ENCODE assay signal across 32 cellular contexts in genomic region chr13:64900039-64900438, GRCh38.
"Had no signal": no experiment of that assay in that cellular context is flagged by ENCODE, and none has a peak within 500 bp of the region (broad histone marks: within the 10 kb centered on the region; RNA-seq: fewer than 3 reads in every experiment).

No MANE protein-coding gene starts in this region.

- H3K27ac Mint-ChIP-seq: activated CD4-positive, alpha-beta memory T cell treated with anti-CD3 and anti-CD28 coated beads for 36 hours; activated CD4-positive, alpha-beta T cell treated with anti-CD3 and anti-CD28 coated beads for 36 hours; activated CD4-positive, alpha-beta T cell treated with anti-CD3 and anti-CD28 coated beads, Interleukin-2, amount 10 ng/mL, durations not matched to agents 24 days and 14 days; activated CD8-positive, alpha-beta memory T cell treated with anti-CD3 and anti-CD28 coated beads, Interleukin-2, amount 10 ng/mL, durations not matched to agents 7 days and 5 days; activated CD8-positive, alpha-beta T cell treated with anti-CD3 and anti-CD28 coated beads, Interleukin-2, amount 10 ng/mL, durations not matched to agents 7 days and 5 days; activated naive CD4-positive, alpha-beta T cell treated with anti-CD3 and anti-CD28 coated beads for 36 hours; activated naive CD4-positive, alpha-beta T cell treated with anti-CD3 and anti-CD28 coated beads, Interleukin-2, amount 50 U/mL, for 24 hours; activated naive CD8-positive, alpha-beta T cell treated with anti-CD3 and anti-CD28 coated beads for 36 hours; activated naive CD8-positive, alpha-beta T cell treated with anti-CD3 and anti-CD28 coated beads, Interleukin-2, amount 50 U/mL, for 24 hours; activated T-helper 1 cell treated with anti-CD3 and anti-CD28 coated beads, Interleukin-12 subunit alpha, Interleukin-12 subunit beta, Interleukin-2, Interleukin-4 antibody, amounts not matched to agents 30 ng/mL and 10 ng/mL and 1 ng/mL, durations not matched to agents 14 hours and 24 hours and 36 hours; activated T-helper 2 cell treated with anti-CD3 and anti-CD28 coated beads, Interferon-gamma antibody, Interleukin-2, Interleukin-4, amounts not matched to agents 10 μg/mL and 5 μg/mL and 100 μg/mL, durations not matched to agents 14 hours and 24 hours and 36 hours; T-helper 17 cell; T-helper 2 cell treated with Interferon-gamma antibody and Interleukin-4, amounts not matched to agents 5 μg/mL and 100 μg/mL, for 36 hours had no signal

- H3K27ac ChIP-seq: adrenal gland, body of pancreas, colonic mucosa, epithelial cell of prostate, esophagus squamous epithelium, gastroesophageal sphincter had no signal

- H3K4me3 Mint-ChIP-seq: activated CD4-positive, alpha-beta memory T cell treated with anti-CD3 and anti-CD28 coated beads for 36 hours; activated CD4-positive, alpha-beta T cell treated with anti-CD3 and anti-CD28 coated beads for 36 hours; activated CD4-positive, alpha-beta T cell treated with anti-CD3 and anti-CD28 coated beads, Interleukin-2, amount 10 ng/mL, durations not matched to agents 24 days and 14 days; activated CD8-positive, alpha-beta memory T cell treated with anti-CD3 and anti-CD28 coated beads, Interleukin-2, amount 10 ng/mL, durations not matched to agents 7 days and 5 days; activated CD8-positive, alpha-beta T cell treated with anti-CD3 and anti-CD28 coated beads, Interleukin-2, amount 10 ng/mL, durations not matched to agents 7 days and 5 days; activated naive CD4-positive, alpha-beta T cell treated with anti-CD3 and anti-CD28 coated beads for 36 hours; activated naive CD4-positive, alpha-beta T cell treated with anti-CD3 and anti-CD28 coated beads, Interleukin-2, amount 50 U/mL, for 24 hours; activated naive CD8-positive, alpha-beta T cell treated with anti-CD3 and anti-CD28 coated beads for 36 hours; activated naive CD8-positive, alpha-beta T cell treated with anti-CD3 and anti-CD28 coated beads, Interleukin-2, amount 50 U/mL, for 24 hours; activated T-helper 1 cell treated with anti-CD3 and anti-CD28 coated beads, Interleukin-12 subunit alpha, Interleukin-12 subunit beta, Interleukin-2, Interleukin-4 antibody, amounts not matched to agents 30 ng/mL and 10 ng/mL and 1 ng/mL, durations not matched to agents 14 hours and 24 hours and 36 hours; T-helper 17 cell; T-helper 2 cell treated with Interferon-gamma antibody and Interleukin-4, amounts not matched to agents 5 μg/mL and 100 μg/mL, for 36 hours had no signal

- H3K4me1 Mint-ChIP-seq: activated CD4-positive, alpha-beta T cell treated with anti-CD3 and anti-CD28 coated beads for 36 hours; activated CD4-positive, alpha-beta T cell treated with anti-CD3 and anti-CD28 coated beads, Interleukin-2, amount 10 ng/mL, durations not matched to agents 24 days and 14 days; activated CD8-positive, alpha-beta memory T cell treated with anti-CD3 and anti-CD28 coated beads, Interleukin-2, amount 10 ng/mL, durations not matched to agents 7 days and 5 days; activated naive CD4-positive, alpha-beta T cell treated with anti-CD3 and anti-CD28 coated beads, Interleukin-2, amount 50 U/mL, for 24 hours; activated naive CD8-positive, alpha-beta T cell treated with anti-CD3 and anti-CD28 coated beads for 36 hours; activated naive CD8-positive, alpha-beta T cell treated with anti-CD3 and anti-CD28 coated beads, Interleukin-2, amount 50 U/mL, for 24 hours; T-helper 17 cell had no signal

- H3K27me3 Mint-ChIP-seq: activated CD4-positive, alpha-beta memory T cell treated with anti-CD3 and anti-CD28 coated beads for 36 hours; activated CD4-positive, alpha-beta T cell treated with anti-CD3 and anti-CD28 coated beads for 36 hours; activated CD4-positive, alpha-beta T cell treated with anti-CD3 and anti-CD28 coated beads, Interleukin-2, amount 10 ng/mL, durations not matched to agents 24 days and 14 days; activated CD8-positive, alpha-beta memory T cell treated with anti-CD3 and anti-CD28 coated beads, Interleukin-2, amount 10 ng/mL, durations not matched to agents 7 days and 5 days; activated naive CD4-positive, alpha-beta T cell treated with anti-CD3 and anti-CD28 coated beads, Interleukin-2, amount 50 U/mL, for 24 hours; activated naive CD8-positive, alpha-beta T cell treated with anti-CD3 and anti-CD28 coated beads for 36 hours; activated naive CD8-positive, alpha-beta T cell treated with anti-CD3 and anti-CD28 coated beads, Interleukin-2, amount 50 U/mL, for 24 hours; T-helper 17 cell had no signal

- H3K36me3 ChIP-seq: adrenal gland, colonic mucosa, esophagus squamous epithelium, gastroesophageal sphincter had no signal

- H3K27me3 ChIP-seq: adrenal gland, body of pancreas, colonic mucosa, esophagus squamous epithelium, gastroesophageal sphincter had no signal

- ATAC-seq: activated CD4-positive, alpha-beta T cell treated with anti-CD3 and anti-CD28 coated beads for 36 hours; activated CD8-positive, alpha-beta memory T cell treated with anti-CD3 and anti-CD28 coated beads, Interleukin-2, amount 10 ng/mL, durations not matched to agents 7 days and 5 days; activated CD8-positive, alpha-beta T cell treated with anti-CD3 and anti-CD28 coated beads, Interleukin-2, amount 10 ng/mL, durations not matched to agents 7 days and 5 days; activated naive CD8-positive, alpha-beta T cell treated with anti-CD3 and anti-CD28 coated beads, Interleukin-2, amount 50 U/mL, for 24 hours; body of pancreas; gastroesophageal sphincter; T-helper 17 cell had no signal

- DNase-seq: activated CD4-positive, alpha-beta memory T cell treated with anti-CD3 and anti-CD28 coated beads for 36 hours; activated CD4-positive, alpha-beta T cell treated with anti-CD3 and anti-CD28 coated beads for 36 hours; activated CD4-positive, alpha-beta T cell treated with anti-CD3 and anti-CD28 coated beads, Interleukin-2, amount 10 ng/mL, durations not matched to agents 24 days and 14 days; activated CD4-positive, CD25-positive, alpha-beta regulatory T cell; activated CD4-positive, CD25-positive, alpha-beta regulatory T cell treated with anti-CD3 and anti-CD28 coated beads, Interleukin-2, amount 50 U/mL, for 72 hours; activated CD8-positive, alpha-beta memory T cell treated with anti-CD3 and anti-CD28 coated beads, Interleukin-2, amount 10 ng/mL, durations not matched to agents 7 days and 5 days; activated CD8-positive, alpha-beta memory T cell treated with anti-CD3 and anti-CD28 coated beads, Interleukin-2, amount 50 U/mL, for 4 hours; activated CD8-positive, alpha-beta T cell treated with anti-CD3 and anti-CD28 coated beads, Interleukin-2, amount 10 ng/mL, durations not matched to agents 7 days and 5 days; activated effector memory CD4-positive, alpha-beta T cell treated with anti-CD3 and anti-CD28 coated beads, Interleukin-2, amount 50 U/mL, for 16 hours; activated naive CD4-positive, alpha-beta T cell treated with anti-CD3 and anti-CD28 coated beads for 36 hours; activated naive CD8-positive, alpha-beta T cell treated with anti-CD3 and anti-CD28 coated beads for 36 hours; activated naive CD8-positive, alpha-beta T cell treated with anti-CD3 and anti-CD28 coated beads, Interleukin-2, amount 50 U/mL, for 24 hours; activated T-cell treated with anti-CD3 and anti-CD28 coated beads, Interleukin-2, amount 50 U/mL, for 1 hour; activated T-cell treated with anti-CD3 and anti-CD28 coated beads, Interleukin-2, amount 50 U/mL, for 48 hours; adrenal gland; amygdala; aorta; body of pancreas; caudate nucleus; colonic mucosa; effector CD8-positive, alpha-beta T cell; esophagus squamous epithelium; foreskin melanocyte; T-helper 1 cell; T-helper 17 cell; T1000 had no signal

- H3K4me1 ChIP-seq: adrenal gland, body of pancreas, colonic mucosa, esophagus squamous epithelium, gastroesophageal sphincter had no signal

- H3K9me3 ChIP-seq: adrenal gland, body of pancreas, colonic mucosa, esophagus squamous epithelium, gastroesophageal sphincter had no signal

- H3K4me3 ChIP-seq: adrenal gland, body of pancreas, colonic mucosa, esophagus squamous epithelium, gastroesophageal sphincter had no signal

- H3K36me3 Mint-ChIP-seq: activated CD4-positive, alpha-beta memory T cell treated with anti-CD3 and anti-CD28 coated beads for 36 hours; activated CD8-positive, alpha-beta memory T cell treated with anti-CD3 and anti-CD28 coated beads, Interleukin-2, amount 10 ng/mL, durations not matched to agents 7 days and 5 days; activated naive CD4-positive, alpha-beta T cell treated with anti-CD3 and anti-CD28 coated beads, Interleukin-2, amount 50 U/mL, for 24 hours; activated naive CD8-positive, alpha-beta T cell treated with anti-CD3 and anti-CD28 coated beads for 36 hours had no signal
